In the genomic region with DNA sequence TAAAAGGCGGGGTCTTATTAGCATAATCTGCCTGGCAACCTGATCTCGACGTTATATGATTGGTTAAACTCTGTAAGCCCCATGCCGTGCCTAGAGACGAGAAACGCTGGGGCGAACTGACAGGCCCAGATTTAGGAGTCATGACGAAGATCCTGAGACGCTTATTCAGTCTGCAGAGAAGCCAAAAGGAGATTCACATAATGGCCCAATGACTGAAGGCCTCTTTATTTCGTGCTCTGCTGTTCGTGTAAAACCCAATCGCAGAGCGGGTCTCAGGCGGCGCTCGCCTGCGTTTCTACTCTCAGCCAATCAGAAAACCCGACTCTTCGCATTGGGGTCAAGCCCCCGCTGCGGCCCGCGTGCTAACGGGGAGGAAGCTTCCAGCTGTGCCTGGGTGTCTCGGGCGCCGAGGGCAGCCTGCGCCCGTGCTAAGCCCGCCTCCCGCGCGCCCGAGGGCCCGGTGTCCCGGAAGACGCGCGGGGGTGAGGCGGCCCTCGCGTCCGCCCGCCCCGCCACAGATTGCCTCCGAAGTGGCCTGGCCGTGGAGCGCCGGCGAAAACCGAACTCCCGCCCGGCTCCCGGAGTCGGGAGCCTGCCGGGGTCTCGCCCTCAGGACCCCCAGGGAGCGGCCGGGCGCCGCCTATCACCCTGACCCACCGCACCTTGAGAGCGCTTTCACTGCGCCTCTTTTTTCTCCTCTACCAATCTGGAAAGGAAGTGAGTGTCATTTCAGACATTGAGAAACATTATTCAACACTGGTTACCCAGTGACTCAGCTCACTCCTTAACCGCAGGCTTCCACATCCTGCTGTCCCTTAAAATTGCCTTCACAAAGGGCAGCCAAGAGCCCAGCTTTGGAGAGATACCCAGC, we compare ENCODE assay signal across 8 cellular contexts. TPM values are rescaled to one million over a fixed set of nuclear protein-coding genes. Genes with fewer than 3 reads are reported as not detected.
A peak's percentile ranks its signal among the peaks of the same experiment; 100 is the strongest.
DNase-seq lines count a peak whose midpoint lies in the region; ATAC-seq and TF ChIP-seq lines count a peak whose summit lies in the region.

No MANE protein-coding gene starts in this region.

- DNase-seq in EH (ENCODE audit: low read depth) (peak; percentile 98), GOT3 (lab: John Stamatoyannopoulos, UW) (peak; percentile 75), LHCN-M2 (ENCODE audit: low read depth) (peak; percentile 98), RPMI7951 (ENCODE audit: low read depth) (peak; percentile 98), fibroblast of lung (ENCODE audit: low read depth in 2 of 2) (peak; percentile 97 to 99), naive B cell (peak; percentile 95)
- DNase-seq in stimulated activated effector memory CD8-positive, alpha-beta T cell treated with anti-CD3 and anti-CD28 coated beads, Interleukin-12 subunit alpha, Interleukin-12 subunit beta, amount 100 ng/mL, for 72 hours (ENCODE audit: low spot score in 2 of 2), result peak; percentile 75 to 91

- H3K27ac Mint-ChIP-seq in activated T-helper 17 cell treated with anti-CD3 and anti-CD28 coated beads, Interleukin-2, amount 50 U/mL, for 72 hours, result peak overlapping the region; percentile 100
- peak overlapping the region; percentile 100 for H3K27ac Mint-ChIP-seq in naive B cell
- H3K27ac Mint-ChIP-seq in stimulated activated effector memory CD8-positive, alpha-beta T cell treated with anti-CD3 and anti-CD28 coated beads, Interleukin-12 subunit alpha, Interleukin-12 subunit beta, amount 100 ng/mL, for 72 hours, result peak overlapping the region; percentile 100

- peaks cover 13% of the 10 kb centered on the region for H3K36me3 Mint-ChIP-seq in activated T-helper 17 cell treated with anti-CD3 and anti-CD28 coated beads, Interleukin-2, amount 50 U/mL, for 72 hours (ENCODE audit: low read depth)
- peaks cover 0 to 4% of the 10 kb centered on the region in 2 donors for H3K36me3 Mint-ChIP-seq in naive B cell
- peaks cover 24% of the 10 kb centered on the region for H3K36me3 Mint-ChIP-seq in stimulated activated effector memory CD8-positive, alpha-beta T cell treated with anti-CD3 and anti-CD28 coated beads, Interleukin-12 subunit alpha, Interleukin-12 subunit beta, amount 100 ng/mL, for 72 hours

- no peaks in the 10 kb centered on the region for H3K27me3 Mint-ChIP-seq in activated T-helper 17 cell treated with anti-CD3 and anti-CD28 coated beads, Interleukin-2, amount 50 U/mL, for 72 hours
- peaks cover 13 to 23% (median 17%) of the 10 kb centered on the region in 3 donors for H3K27me3 Mint-ChIP-seq in naive B cell

- H3K79me2 ChIP-seq in fibroblast of lung (ENCODE audit: control insufficient read depth, insufficient read depth, low read length), result peaks cover 23% of the 10 kb centered on the region

- no peaks in the 10 kb centered on the region for H3K9me3 ChIP-seq in fibroblast of lung (ENCODE audit: control insufficient read depth, insufficient read depth, low read depth, low read length)

- H4K20me1 ChIP-seq in fibroblast of lung (ENCODE audit: control insufficient read depth, extremely low read depth, insufficient read depth, low read length), result no peaks in the 10 kb centered on the region

- peak overlapping the region; percentile 63 to 81 (median 76) for H3K4me3 ChIP-seq in fibroblast of lung (replicated peaks in 1 of 4; ENCODE audit: control extremely low read depth in 1 of 4, insufficient read depth in 1 of 4, low read depth in 3 of 4, low read length in 4 of 4)

- no peaks in the 10 kb centered on the region for H3K27me3 ChIP-seq in fibroblast of lung (ENCODE audit: control insufficient read depth, insufficient read depth, low read length)

- no peaks in the 10 kb centered on the region for H3K36me3 ChIP-seq in fibroblast of lung (ENCODE audit: control insufficient read depth, insufficient read depth, low read length)

- H3K9me3 Mint-ChIP-seq in activated T-helper 17 cell treated with anti-CD3 and anti-CD28 coated beads, Interleukin-2, amount 50 U/mL, for 72 hours, result no peaks in the 10 kb centered on the region
- no peaks in the 10 kb centered on the region for H3K9me3 Mint-ChIP-seq in naive B cell
- H3K9me3 Mint-ChIP-seq in stimulated activated effector memory CD8-positive, alpha-beta T cell treated with anti-CD3 and anti-CD28 coated beads, Interleukin-12 subunit alpha, Interleukin-12 subunit beta, amount 100 ng/mL, for 72 hours, result no peaks in the 10 kb centered on the region

- H3K4me3 Mint-ChIP-seq in activated T-helper 17 cell treated with anti-CD3 and anti-CD28 coated beads, Interleukin-2, amount 50 U/mL, for 72 hours, result peak overlapping the region; percentile 81
- H3K4me3 Mint-ChIP-seq in naive B cell, result peak overlapping the region; percentile 94 to 100 (median 100)
- H3K4me3 Mint-ChIP-seq in stimulated activated effector memory CD8-positive, alpha-beta T cell treated with anti-CD3 and anti-CD28 coated beads, Interleukin-12 subunit alpha, Interleukin-12 subunit beta, amount 100 ng/mL, for 72 hours, result peak overlapping the region; percentile 85

- peak; percentile 80 for ATAC-seq in activated T-helper 17 cell treated with anti-CD3 and anti-CD28 coated beads, Interleukin-2, amount 50 U/mL, for 72 hours (replicated peaks)
- ATAC-seq in naive B cell (ENCODE audit: low read depth in 2 of 2), result peak; percentile 72
- peak; percentile 87 for ATAC-seq in stimulated activated effector memory CD8-positive, alpha-beta T cell treated with anti-CD3 and anti-CD28 coated beads, Interleukin-12 subunit alpha, Interleukin-12 subunit beta, amount 100 ng/mL, for 72 hours

- peak overlapping the region; percentile 90 for H3K4me2 ChIP-seq in fibroblast of lung (ENCODE audit: extremely low read depth, insufficient read depth, low read length)

- peak overlapping the region; percentile 100 for H3K27ac ChIP-seq in fibroblast of lung (ENCODE audit: insufficient read depth, low read length)

- peak overlapping the region; percentile 97 for H3K9ac ChIP-seq in fibroblast of lung (ENCODE audit: insufficient read depth, low read length)

- H2AFZ ChIP-seq in fibroblast of lung (ENCODE audit: low read length), result peak overlapping the region; percentile 95

- peaks cover 4% of the 10 kb centered on the region for H3K4me1 ChIP-seq in fibroblast of lung (ENCODE audit: control insufficient read depth, extremely low read depth, insufficient read depth, low read length)

- H3K4me1 Mint-ChIP-seq in activated T-helper 17 cell treated with anti-CD3 and anti-CD28 coated beads, Interleukin-2, amount 50 U/mL, for 72 hours, result peaks cover 19% of the 10 kb centered on the region
- H3K4me1 Mint-ChIP-seq in naive B cell, result peaks cover 26 to 30% (median 29%) of the 10 kb centered on the region in 3 donors
- H3K4me1 Mint-ChIP-seq in stimulated activated effector memory CD8-positive, alpha-beta T cell treated with anti-CD3 and anti-CD28 coated beads, Interleukin-12 subunit alpha, Interleukin-12 subunit beta, amount 100 ng/mL, for 72 hours, result peaks cover 16% of the 10 kb centered on the region

- no peak for TF ChIP-seq CTCF in fibroblast of lung (conservative IDR thresholded peaks at IDR 0.05 in 1 of 2, IDR thresholded peaks at IDR 0.05 in 1 of 2; ENCODE audit: low read depth in 1 of 2, low read length in 2 of 2)

RNA-seq across cellular contexts. Expression of a gene that starts 0.4 kb away (rescaled TPM):
- total RNA-seq in LHCN-M2 (2014; rRNA removed) (5.6 and 7.2 TPM in 2 replicates), fibroblast of lung (2.5 and 3.3 TPM in 2 replicates)
- 1.6 TPM for polyA plus RNA-seq in LHCN-M2 (2012)
- 6.0 and 6.5 TPM in 2 replicates for total RNA-seq in RPMI7951 (2014; rRNA removed; shearing (Covaris generic))
- 10 to 100 TPM; 12.2 to 16.6 TPM for total RNA-seq in activated T-helper 17 cell treated with anti-CD3 and anti-CD28 coated beads, Interleukin-2, amount 50 U/mL, for 72 hours
- polyA plus RNA-seq in fibroblast of lung (2.9 and 3.7 TPM in 2 replicates), naive B cell (ENCODE audit: low read depth in 6 of 6) (1 to 10 TPM in 5 of 6 donors, not detected in 1; 2.2 to 4.5 (median 3.4) TPM)
- 2.3 and 2.5 TPM in 2 replicates for polyA plus RNA-seq in fibroblast of lung (2012)
- polyA minus RNA-seq in fibroblast of lung (ENCODE audit: low replicate concordance), result 41.0 and 61.6 TPM in 2 replicates

Comparison
In these comparisons a context has a peak if more than half of its experiments do, and no peak if none do; other contexts are left out.
1. Peak in every context shown above with its lines: DNase-seq, ATAC-seq, H3K4me3 ChIP-seq and H3K27ac ChIP-seq.